ENCODE assay signal across 8 cellular contexts in the genomic region with DNA sequence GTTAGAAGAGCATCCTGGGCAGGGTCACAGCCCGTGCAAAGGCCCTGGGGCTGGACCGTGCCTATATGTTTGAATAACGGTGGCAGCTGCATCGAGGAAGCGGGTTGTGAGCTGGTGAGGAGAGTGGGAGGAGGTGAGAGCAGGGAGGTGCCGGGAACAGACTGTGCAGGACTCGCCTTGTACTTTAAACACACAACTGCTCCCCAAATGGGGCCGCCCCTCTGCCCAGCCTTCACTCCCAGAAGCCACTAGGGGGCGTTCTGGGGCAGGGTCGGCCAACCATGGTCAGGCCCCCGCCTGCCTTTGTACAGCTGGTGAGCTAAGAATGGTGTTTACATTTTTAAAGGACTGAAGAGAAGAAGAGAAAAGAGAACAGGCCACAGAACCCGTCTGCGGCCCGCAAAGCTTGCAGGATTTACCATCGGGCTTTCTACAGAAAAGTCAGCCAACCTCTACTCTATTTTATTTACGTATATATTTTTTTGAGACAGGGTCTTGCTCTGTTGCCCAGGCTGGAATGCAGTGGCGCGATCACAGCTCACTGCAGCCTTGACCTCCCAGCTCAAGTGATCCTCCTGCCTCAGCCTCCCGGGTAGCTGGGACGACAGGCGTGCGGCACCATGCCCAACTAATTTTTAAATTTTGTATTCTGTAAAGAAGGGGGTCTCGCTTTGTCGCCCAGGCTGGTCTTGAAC. TPM values are rescaled to one million over a fixed set of nuclear protein-coding genes. Genes with fewer than 3 reads are reported as not detected.
A peak's percentile ranks its signal among the peaks of the same experiment; 100 is the strongest.
DNase-seq lines count a peak whose midpoint lies in the region; ATAC-seq and TF ChIP-seq lines count a peak whose summit lies in the region.
"Not testable (repeated sequence)": the region's sequence is repeated elsewhere in the genome, so short reads cannot be mapped to it uniquely, and the experiment has no call there.

No MANE protein-coding gene starts in this region.

- H3K4me1 Mint-ChIP-seq in CD4-positive, CD25-positive, alpha-beta regulatory T cell: peaks cover 0 to 52% (median 19%) of the 10 kb centered on the region in 4 donors
- H3K4me1 Mint-ChIP-seq in naive thymus-derived CD8-positive, alpha-beta T cell: peaks cover 32 to 66% (median 52%) of the 10 kb centered on the region in 4 donors

- H3K36me3 Mint-ChIP-seq in CD4-positive, CD25-positive, alpha-beta regulatory T cell; naive thymus-derived CD8-positive, alpha-beta T cell: not testable (repeated sequence)

- not testable (repeated sequence) for H3K27ac ChIP-seq in CD4-positive, CD25-positive, alpha-beta regulatory T cell (ENCODE audit: insufficient read depth, low read length, poor library complexity, severe bottlenecking); HCT116 (ENCODE audit: low read depth, low read length); ascending aorta
- H3K27ac ChIP-seq in gastroesophageal sphincter: peak overlapping the region in 3 of 4 donors; percentile 52 to 54 (median 54)

- not testable (repeated sequence) for H3K36me3 ChIP-seq in CD4-positive, CD25-positive, alpha-beta regulatory T cell (ENCODE audit: control insufficient read depth, insufficient read depth, low read length); HCT116 (ENCODE audit: control insufficient read depth in 1 of 2, insufficient read depth in 2 of 2, low read length in 2 of 2); ascending aorta; gastroesophageal sphincter

- DNase-seq in CD4-positive, CD25-positive, alpha-beta regulatory T cell: peak in 2 of 3 donors; percentile 45 to 60
- DNase-seq in HCT116 (ENCODE audit: low read depth, low spot score); ascending aorta (ENCODE audit: low spot score in 2 of 2): not testable (repeated sequence)
- peak; percentile 10 to 37 for DNase-seq in NOMO-1 (lab: John Stamatoyannopoulos, UW; ENCODE audit: unreplicated experiment in 2 of 2)
- peak; percentile 51 to 54 for DNase-seq in activated CD4-positive, alpha-beta T cell treated with anti-CD3 and anti-CD28 coated beads for 4 hours
- peak in 9 of 10 donors; percentile 24 to 70 (median 52) for DNase-seq in naive thymus-derived CD8-positive, alpha-beta T cell
- DNase-seq in stimulated activated CD8-positive, alpha-beta memory T cell treated with anti-CD3 and anti-CD28 coated beads, Interleukin-4, amount 100 ng/mL, for 24 hours (ENCODE audit: low read depth): peak; percentile 43

- TF ChIP-seq POLR2A in HCT116 (IDR thresholded peaks at IDR 0.05; ENCODE audit: borderline replicate concordance, extremely low read depth, insufficient read depth, insufficient read length); gastroesophageal sphincter (IDR thresholded peaks at IDR 0.05): not testable (repeated sequence)

- not testable (repeated sequence) for H3K4me2 ChIP-seq in HCT116 (ENCODE audit: low read length)

- 53 to 57% methylated on average over 11 to 19 of the region's 24 CpGs for WGBS in gastroesophageal sphincter (ENCODE audit: low coverage in 1 of 2), 2 donors

- TF ChIP-seq EP300 in gastroesophageal sphincter (IDR thresholded peaks at IDR 0.05): not testable (repeated sequence)

- H3K4me3 Mint-ChIP-seq in CD4-positive, CD25-positive, alpha-beta regulatory T cell: peak overlapping the region in 3 of 4 donors; percentile 28 to 80 (median 64)
- peak overlapping the region in 1 of 10 donors; percentile 78 for H3K4me3 Mint-ChIP-seq in naive thymus-derived CD8-positive, alpha-beta T cell

- not testable (repeated sequence) for H3K4me3 ChIP-seq in CD4-positive, CD25-positive, alpha-beta regulatory T cell (ENCODE audit: low read depth, low read length); HCT116 (replicated peaks in 1 of 2; ENCODE audit: low read depth in 1 of 2, low read length in 2 of 2); ascending aorta; gastroesophageal sphincter

- ATAC-seq in CD4-positive, CD25-positive, alpha-beta regulatory T cell (ENCODE audit: low read depth in 2 of 2): peak; percentile 54 to 56
- ATAC-seq in HCT116 (peak; percentile 73), gastroesophageal sphincter (peak; percentile 68)
- ATAC-seq in naive thymus-derived CD8-positive, alpha-beta T cell: peak; percentile 60 to 63

- not testable (repeated sequence) for H4K20me1 ChIP-seq in HCT116 (ENCODE audit: insufficient read depth)

- H3K9me3 ChIP-seq in CD4-positive, CD25-positive, alpha-beta regulatory T cell (ENCODE audit: control insufficient read depth in 2 of 2, low read length in 2 of 2); HCT116 (ENCODE audit: control insufficient read depth in 1 of 2, insufficient read depth in 1 of 2, low read depth in 1 of 2, low read length in 2 of 2); ascending aorta; gastroesophageal sphincter: not testable (repeated sequence)

- not testable (repeated sequence) for H3K9me3 Mint-ChIP-seq in CD4-positive, CD25-positive, alpha-beta regulatory T cell; naive thymus-derived CD8-positive, alpha-beta T cell

- intact Hi-C loops in HCT116 (cut with micrococcal nuclease); ascending aorta (cut with DNase I): not testable (repeated sequence)

- not testable (repeated sequence) for H3K4me1 ChIP-seq in CD4-positive, CD25-positive, alpha-beta regulatory T cell (ENCODE audit: control insufficient read depth, insufficient read depth, low read length, poor library complexity, severe bottlenecking); ascending aorta
- H3K4me1 ChIP-seq in HCT116 (ENCODE audit: control insufficient read depth in 1 of 2, insufficient read depth in 2 of 2, low read length in 2 of 2) (peaks cover 7 to 19% of the 10 kb centered on the region in 2 experiments; a peak in 3 of 4 replicates), gastroesophageal sphincter (peaks cover 0 to 42% (median 6%) of the 10 kb centered on the region in 3 donors)

- CTCF ChIA-PET in HCT116 (lab: Charles Lee): interaction anchor here (0.6 to 3.1 kb wide), 7 partner anchors 56 to 206 kb away, joined by 3 to 32 read pairs (median 4); no protein-coding TSS in a partner anchor

- not testable (repeated sequence) for BruUV-seq in HCT116 (replicated peaks; lab: Mats Ljungman, UMichigan)

- H3K27me3 Mint-ChIP-seq in CD4-positive, CD25-positive, alpha-beta regulatory T cell: peaks cover 35% of the 10 kb centered on the region
- H3K27me3 Mint-ChIP-seq in naive thymus-derived CD8-positive, alpha-beta T cell: not testable (repeated sequence)

- not testable (repeated sequence) for H3K27ac Mint-ChIP-seq in CD4-positive, CD25-positive, alpha-beta regulatory T cell
- H3K27ac Mint-ChIP-seq in naive thymus-derived CD8-positive, alpha-beta T cell: peak overlapping the region in 2 of 10 donors; percentile 63 to 85

- POLR2A ChIA-PET in HCT116 (lab: Charles Lee); naive thymus-derived CD8-positive, alpha-beta T cell (lab: Charles Lee): not testable (repeated sequence)

- H3K27me3 ChIP-seq in CD4-positive, CD25-positive, alpha-beta regulatory T cell (ENCODE audit: control insufficient read depth, insufficient read depth, low read length); HCT116 (ENCODE audit: insufficient read depth, low read length); ascending aorta; gastroesophageal sphincter: not testable (repeated sequence)

- H3K79me2 ChIP-seq in HCT116 (ENCODE audit: insufficient read depth, low read length): peaks cover 99% of the 10 kb centered on the region

- not testable (repeated sequence) for TF ChIP-seq RAD21 in HCT116 (IDR thresholded peaks at IDR 0.05; ENCODE audit: low read depth)

- H2AFZ ChIP-seq in HCT116 (ENCODE audit: low read depth, low read length, poor library complexity, severe bottlenecking): not testable (repeated sequence)

- TF ChIP-seq CTCF in HCT116 (IDR thresholded peaks at IDR 0.05 in 2 of 3, conservative IDR thresholded peaks at IDR 0.05 in 1 of 3; ENCODE audit: borderline replicate concordance in 1 of 3, insufficient read depth in 1 of 3, low read depth in 2 of 3, low read length in 2 of 3) (peak; percentile 46 to 69 (median 68); a peak in 5 of 6 replicates), ascending aorta (IDR thresholded peaks at IDR 0.05) (peak; percentile 27 to 47 (median 44)), gastroesophageal sphincter (IDR thresholded peaks at IDR 0.05) (peak in 3 of 4 experiments; percentile 54 to 78 (median 71))

- H3K9me2 ChIP-seq in HCT116 (ENCODE audit: insufficient read depth): not testable (repeated sequence)

- not testable (repeated sequence) for H3K9ac ChIP-seq in HCT116 (ENCODE audit: low read length)

- RAD21 ChIA-PET in HCT116 (lab: Charles Lee; ENCODE audit: low non-redundant PET in 1 of 2, low total read pairs in 2 of 2, uncharacterized antibody in 2 of 2, unreplicated experiment in 2 of 2): interaction anchor here in 1 of 2 experiments (1.2 kb wide), 1 partner anchor 148 kb away, joined by 5 read pairs; no protein-coding TSS in a partner anchor

RNA-seq across cellular contexts. Expression of gene ADGRL1, which starts 5.7 kb away (rescaled TPM):
- total RNA-seq in CD4-positive, CD25-positive, alpha-beta regulatory T cell: 8.2 TPM
- polyA plus RNA-seq in CD4-positive, CD25-positive, alpha-beta regulatory T cell: under 1 TPM in 3 of 4 donors, not detected in 1; 0.21 to 0.40 (median 0.29) TPM
- 88.6 TPM for total RNA-seq in HCT116 (2021; ENCODE audit: unreplicated experiment)
- 47.2 and 54.8 TPM in 2 replicates for polyA plus RNA-seq in HCT116 (2012)
- total RNA-seq in ascending aorta: 26.0 TPM
- total RNA-seq in gastroesophageal sphincter: 10 to 100 TPM; 13.3 to 47.9 (median 21.1) TPM
- 10 to 100 TPM; 24.8 to 28.0 TPM for total RNA-seq in naive thymus-derived CD8-positive, alpha-beta T cell
- under 1 TPM; 0.29 to 0.96 (median 0.51) TPM for polyA plus RNA-seq in naive thymus-derived CD8-positive, alpha-beta T cell
